26 cellular contexts compared by ENCODE assay signal in genomic region chr10:113384181-113384580, GRCh38.
DNase-seq lines count a peak whose midpoint lies in the region; TF ChIP-seq lines count a peak whose summit lies in the region.
"Had no signal": no experiment of that assay in that cellular context is flagged by ENCODE, and none has a peak within 500 bp of the region (broad histone marks: within the 10 kb centered on the region; RNA-seq: fewer than 3 reads in every experiment).

No MANE protein-coding gene starts in this region.

- in situ Hi-C loops in GM23248 (cut with MboI), result loop anchor here (10.0 to 25.0 kb wide), 3 partner anchors 249 to 822 kb away; partner anchors contain the start of gene TCF7L2

- TF ChIP-seq CTCF in hepatocyte (IDR thresholded peaks at IDR 0.05; ENCODE audit: poor library complexity) (no peak), stomach (IDR thresholded peaks at IDR 0.05) (no peak), dorsolateral prefrontal cortex (IDR thresholded peaks at IDR 0.05 in 54 of 56, conservative IDR thresholded peaks at IDR 0.05 in 2 of 56; ENCODE audit: low read depth in 1 of 56, partially characterized antibody in 56 of 56) (no peak)

- DNase-seq in GM23248 (peak; percentile 37), SJSA1 (ENCODE audit: low read depth in 1 of 2, low spot score in 2 of 2) (peak in 1 of 2 experiments; percentile 45), hepatocyte (ENCODE audit: low spot score) (no peak), stomach (no peak), putamen (ENCODE audit: low spot score) (no peak), dorsolateral prefrontal cortex (no peak), HUDEP-2 (lab: John Stamatoyannopoulos, UW; ENCODE audit: unreplicated experiment in 76 of 76) (no peak)
- DNase-seq: activated CD8-positive, alpha-beta memory T cell treated with anti-CD3 and anti-CD28 coated beads, Interleukin-2, amount 10 ng/mL, durations not matched to agents 7 days and 5 days; activated gamma-delta T cell; activated naive CD8-positive, alpha-beta T cell treated with anti-CD3 and anti-CD28 coated beads for 36 hours; activated T-cell treated with anti-CD3 and anti-CD28 coated beads, Interleukin-2, amount 50 U/mL, for 4 hours; aorta; effector memory CD8-positive, alpha-beta T cell; foreskin keratinocyte; HCEC 1CT; hippocampal formation; mucosa of descending colon; MV-4-11; natural killer cell; NCI-H1436; NCI-H2081 treated with DMSO at 0.1 percent for 48 hours; NCI-H446; ovary; retina; stimulated activated naive CD8-positive, alpha-beta T cell treated with anti-CD3 and anti-CD28 coated beads, Interleukin-15, amount 100 ng/mL, for 72 hours; thyroid gland had no signal

- H2AFZ ChIP-seq in GM23248 (peak overlapping the region; percentile 64; the same call in 1 of the 2 replicates), hepatocyte (peak overlapping the region; percentile 36)

- peaks cover 34% of the 10 kb centered on the region for H3F3A ChIP-seq in GM23248 (ENCODE audit: insufficient read depth)

- H3K4me1 ChIP-seq in GM23248 (ENCODE audit: insufficient read depth), result peaks cover 51% of the 10 kb centered on the region
- H3K4me1 ChIP-seq in SJSA1 (replicated peaks), result peaks cover 51% of the 10 kb centered on the region
- peaks cover 26% of the 10 kb centered on the region for H3K4me1 ChIP-seq in hepatocyte (ENCODE audit: insufficient read depth)
- peaks cover 12 to 55% (median 37%) of the 10 kb centered on the region in 4 donors for H3K4me1 ChIP-seq in stomach
- H3K4me1 ChIP-seq: foreskin keratinocyte had no signal

- H3K4me3 ChIP-seq in GM23248 (no peak overlapping the region), SJSA1 (no peak overlapping the region), hepatocyte (no peak overlapping the region), stomach (no peak overlapping the region), dorsolateral prefrontal cortex (no peak overlapping the region)
- H3K4me3 ChIP-seq: mucosa of descending colon, ovary, thyroid gland had no signal

- H4K20me1 ChIP-seq in GM23248 (ENCODE audit: insufficient read depth) (no peaks in the 10 kb centered on the region), hepatocyte (ENCODE audit: insufficient read depth, poor library complexity, severe bottlenecking) (no peaks in the 10 kb centered on the region)

- H3K9me2 ChIP-seq in GM23248 (ENCODE audit: insufficient read depth) (no peaks in the 10 kb centered on the region), hepatocyte (replicated peaks; ENCODE audit: insufficient read depth) (no peaks in the 10 kb centered on the region)

- peak overlapping the region; percentile 83 for H3K4me2 ChIP-seq in GM23248 (ENCODE audit: unreplicated experiment)
- no peak overlapping the region for H3K4me2 ChIP-seq in hepatocyte

- 53 to 66% methylated on average over 4 of the region's 4 CpGs for WGBS in GM23248 (ENCODE audit: low coverage in 1 of 2, low lambda C conversion rate in 2 of 2, missing lambda C conversion rate in 2 of 2), 2 experiments
- 77% methylated on average over 4 of the region's 4 CpGs for WGBS in hepatocyte (ENCODE audit: low lambda C conversion rate, missing lambda C conversion rate)
- WGBS in stomach, 5 donors, result 57 to 88% (median 83%) methylated on average over 4 of the region's 4 CpGs

- H3K27ac ChIP-seq in GM23248 (no peak overlapping the region), SJSA1 (peak overlapping the region; percentile 27), hepatocyte (peak overlapping the region; percentile 43), stomach (peak overlapping the region in 3 of 5 donors; percentile 41 to 80 (median 68)), dorsolateral prefrontal cortex (peak overlapping the region in 1 of 59 donors; percentile 15)
- H3K27ac ChIP-seq: foreskin keratinocyte had no signal

- no peaks in the 10 kb centered on the region for H3K79me2 ChIP-seq in GM23248 (ENCODE audit: insufficient read depth)
- no peaks in the 10 kb centered on the region for H3K79me2 ChIP-seq in hepatocyte

- intact Hi-C loops in stomach (cut with DNase I; ENCODE audit: low total_unique reads) (no loop called here), dorsolateral prefrontal cortex (cut with DNase I) (loop anchor here (2.0 to 10.0 kb wide), 4 partner anchors 249 to 911 kb away; no protein-coding TSS in a partner anchor)

- H3K9ac ChIP-seq in GM23248, result no peak overlapping the region

- no peak for TF ChIP-seq EP300 in stomach (IDR thresholded peaks at IDR 0.05)

- H3K36me3 ChIP-seq in GM23248 (ENCODE audit: low read depth) (no peaks in the 10 kb centered on the region), SJSA1 (no peaks in the 10 kb centered on the region), hepatocyte (replicated peaks; ENCODE audit: insufficient read depth, low read depth) (no peaks in the 10 kb centered on the region), stomach (no peaks in the 10 kb centered on the region)
- H3K36me3 ChIP-seq: ovary, thyroid gland had no signal

- no peaks in the 10 kb centered on the region for H3K27me3 ChIP-seq in GM23248 (replicated peaks; ENCODE audit: insufficient read depth)
- H3K27me3 ChIP-seq in SJSA1 (replicated peaks), result no peaks in the 10 kb centered on the region
- no peaks in the 10 kb centered on the region for H3K27me3 ChIP-seq in hepatocyte
- H3K27me3 ChIP-seq in stomach, result no peaks in the 10 kb centered on the region
- peaks cover 0 to 7% (median 0%) of the 10 kb centered on the region in 45 donors for H3K27me3 ChIP-seq in dorsolateral prefrontal cortex
- H3K27me3 ChIP-seq: ovary, thyroid gland had no signal

- H3K9me3 ChIP-seq in GM23248 (ENCODE audit: low read depth), result no peaks in the 10 kb centered on the region
- H3K9me3 ChIP-seq in SJSA1 (replicated peaks), result no peaks in the 10 kb centered on the region
- H3K9me3 ChIP-seq in hepatocyte (ENCODE audit: low read depth), result no peaks in the 10 kb centered on the region
- H3K9me3 ChIP-seq in stomach, result no peaks in the 10 kb centered on the region
- H3K9me3 ChIP-seq: mucosa of descending colon, ovary, thyroid gland had no signal

- TF ChIP-seq POLR2A in stomach (IDR thresholded peaks at IDR 0.05), result no peak
